In genomic region chr17:67245073-67245693, GRCh38 we compare ENCODE assay signal across 8 cellular contexts. TPM values are rescaled to one million over a fixed set of nuclear protein-coding genes. Genes with fewer than 3 reads are reported as not detected.
DNase-seq lines count a peak whose midpoint lies in the region; ATAC-seq and TF ChIP-seq lines count a peak whose summit lies in the region.

Gene HELZ, minus strand, starts transcription at chr17:67245196. Its CDS starts 26,392 bp downstream, at chr17:67218804.

- peak within 1 kb of the TSS; percentile 81 to 95 (median 92) for H3K27ac Mint-ChIP-seq in naive thymus-derived CD8-positive, alpha-beta T cell

- H3K27me3 Mint-ChIP-seq in naive thymus-derived CD8-positive, alpha-beta T cell = no peaks in the 10 kb centered on the region

- H3K4me3 Mint-ChIP-seq in naive thymus-derived CD8-positive, alpha-beta T cell = peak within 1 kb of the TSS; percentile 88 to 93 (median 88)

- H3K36me3 Mint-ChIP-seq in naive thymus-derived CD8-positive, alpha-beta T cell = peaks cover 0 to 16% (median 0%) of the 10 kb centered on the region in 3 donors

- no peaks in the 10 kb centered on the region for H3K9me3 Mint-ChIP-seq in naive thymus-derived CD8-positive, alpha-beta T cell

- ATAC-seq in GM21723 (IDR thresholded peaks at IDR 0.05; ENCODE audit: unreplicated experiment) (peak; percentile 59), RWPE2 (ENCODE audit: low read depth) (peak; percentile 28; the same call in 2 of the 3 replicates)
- ATAC-seq in naive thymus-derived CD8-positive, alpha-beta T cell = peak; percentile 83 to 88

- H3K4me1 ChIP-seq in RWPE2 (ENCODE audit: insufficient read depth, poor library complexity, severe bottlenecking) = peaks cover 36% of the 10 kb centered on the region

- H3K9me3 ChIP-seq in RWPE2 (ENCODE audit: severe bottlenecking) = no peaks in the 10 kb centered on the region

- peak; percentile 62 for DNase-seq in COLO829 (ENCODE audit: low spot score)
- peak; percentile 88 for DNase-seq in LoVo (ENCODE audit: low spot score)
- peak; percentile 73 for DNase-seq in RWPE2 (ENCODE audit: low spot score)
- peak; percentile 43 to 66 for DNase-seq in activated T-helper 1 cell treated with anti-CD3 and anti-CD28 coated beads, Interleukin-2, amount 50 U/mL, for 16 hours (ENCODE audit: low read depth in 1 of 2, low spot score in 1 of 2)
- DNase-seq in fibroblast of mammary gland (ENCODE audit: low read depth) = peak; percentile 78
- peak; percentile 63 to 81 (median 73) for DNase-seq in naive thymus-derived CD8-positive, alpha-beta T cell
- DNase-seq in stimulated activated naive CD4-positive, alpha-beta T cell (lab: John Stamatoyannopoulos, UW) = peak; percentile 51 to 77 (median 69)

- H3K27ac ChIP-seq in RWPE2 (ENCODE audit: poor library complexity, severe bottlenecking) = peak within 1 kb of the TSS; percentile 99

- peak within 1 kb of the TSS; percentile 95 for H3K4me3 ChIP-seq in RWPE2 (ENCODE audit: severe bottlenecking)
- peak within 1 kb of the TSS; percentile 72 for H3K4me3 ChIP-seq in fibroblast of mammary gland (ENCODE audit: control insufficient read depth, low read depth, low read length)

- H3K27me3 ChIP-seq in RWPE2 (ENCODE audit: insufficient read depth, poor library complexity, severe bottlenecking) = no peaks in the 10 kb centered on the region

- H3K36me3 ChIP-seq in RWPE2 (ENCODE audit: low read depth) = peaks cover 34% of the 10 kb centered on the region

- H3K4me1 Mint-ChIP-seq in naive thymus-derived CD8-positive, alpha-beta T cell = peaks cover 19 to 57% (median 42%) of the 10 kb centered on the region in 4 donors

- TF ChIP-seq CTCF in RWPE2 (IDR thresholded peaks at IDR 0.05; ENCODE audit: poor library complexity, severe bottlenecking) (no peak), fibroblast of mammary gland (conservative IDR thresholded peaks at IDR 0.05; ENCODE audit: control insufficient read depth, insufficient read depth, low read depth, low read length) (no peak)

- POLR2A ChIA-PET in naive thymus-derived CD8-positive, alpha-beta T cell (lab: Charles Lee) = interaction anchor here (0.6 kb wide), 1 partner anchor 38 kb away, joined by 4 read pairs; no protein-coding TSS in a partner anchor

RNA-seq across cellular contexts. Expression of gene HELZ, which starts in this region (rescaled TPM):
- total RNA-seq in naive thymus-derived CD8-positive, alpha-beta T cell = 10 to 100 TPM; 69.0 to 75.1 TPM
- 10 to 100 TPM; 43.0 to 48.6 (median 45.8) TPM for polyA plus RNA-seq in naive thymus-derived CD8-positive, alpha-beta T cell

Comparison
In these comparisons a context has a peak if more than half of its experiments do, and no peak if none do; other contexts are left out.
1. Peak in every context shown above with its lines: DNase-seq, ATAC-seq, H3K4me3 ChIP-seq and H3K27ac ChIP-seq.
2. ATAC-seq: peak in every context shown above with its lines; median percentile 86 in naive thymus-derived CD8-positive, alpha-beta T cell; 59 in GM21723; 28 in RWPE2.